14 cellular contexts compared by ENCODE assay signal in the genomic region with DNA sequence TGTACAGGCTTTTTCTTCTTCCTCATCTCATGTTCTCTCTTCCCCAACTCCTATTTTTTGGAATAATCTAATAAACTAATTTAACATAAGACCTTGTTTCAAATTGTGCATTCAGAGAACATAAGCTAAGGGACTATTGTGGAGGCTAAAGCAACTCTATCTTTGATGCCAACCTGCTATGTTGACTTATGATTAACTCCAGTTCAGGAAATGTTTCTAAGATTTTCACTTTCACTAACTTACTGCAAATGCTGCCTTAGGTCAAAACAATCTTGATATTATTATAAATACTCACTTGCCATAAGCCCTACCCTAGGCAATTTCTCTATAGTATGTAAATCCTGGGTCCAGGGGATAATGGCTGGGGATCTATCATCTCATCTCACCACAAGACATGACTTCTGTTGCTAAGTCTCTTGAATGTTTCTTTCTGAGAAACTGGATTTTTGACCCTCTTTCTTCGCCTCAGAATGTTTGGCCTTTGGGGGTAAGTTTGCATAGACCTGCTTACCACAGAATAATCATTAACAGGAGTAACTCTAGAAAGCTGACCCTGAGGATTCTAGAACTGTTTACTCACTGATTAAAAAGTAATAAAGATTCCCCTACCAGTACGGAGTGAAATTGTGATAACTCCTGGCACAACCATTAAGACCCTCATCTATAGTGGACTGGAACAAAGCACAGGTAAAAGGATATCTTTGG.
DNase-seq lines count a peak whose midpoint lies in the region; ATAC-seq and TF ChIP-seq lines count a peak whose summit lies in the region.
"Had no signal": no experiment of that assay in that cellular context is flagged by ENCODE, and none has a peak within 500 bp of the region (broad histone marks: within the 10 kb centered on the region; RNA-seq: fewer than 3 reads in every experiment).

No MANE protein-coding gene starts in this region.

- no peak overlapping the region for H3K4ac ChIP-seq in mesenchymal stem cell (ENCODE audit: low read depth in 1 of 2, low read length in 2 of 2)

- no peak overlapping the region for H2BK15ac ChIP-seq in mesenchymal stem cell (ENCODE audit: low read depth, poor library complexity, severe bottlenecking)

- H3K36me3 ChIP-seq in mesenchymal stem cell (ENCODE audit: control insufficient read depth in 1 of 2, insufficient read depth in 2 of 2, low read depth in 1 of 2, low read length in 2 of 2) (no peaks in the 10 kb centered on the region), HAP-1 (replicated peaks) (no peaks in the 10 kb centered on the region), adrenal gland (replicated peaks in 1 of 2) (no peaks in the 10 kb centered on the region)

- H3K4me3 Mint-ChIP-seq in CD14-positive monocyte: no peak overlapping the region
- H3K4me3 Mint-ChIP-seq in CD4-positive, alpha-beta T cell: no peak overlapping the region
- H3K4me3 Mint-ChIP-seq: T-helper 1 cell treated with Interleukin-12 subunit alpha and Interleukin-12 subunit beta and Interleukin-4 antibody, amounts not matched to agents 30 μg/mL and 1 μg/mL, for 36 hours had no signal

- H3K27me3 Mint-ChIP-seq in CD14-positive monocyte (ENCODE audit: low read depth in 3 of 3): peaks cover 0 to 1% (median 0%) of the 10 kb centered on the region in 3 donors
- no peaks in the 10 kb centered on the region for H3K27me3 Mint-ChIP-seq in CD4-positive, alpha-beta T cell

- peaks cover 0 to 12% (median 8%) of the 10 kb centered on the region in 7 donors for H3K9me3 Mint-ChIP-seq in CD14-positive monocyte
- H3K9me3 Mint-ChIP-seq in CD4-positive, alpha-beta T cell: peaks cover 10% of the 10 kb centered on the region

- ATAC-seq in GM18909 (IDR thresholded peaks at IDR 0.05; ENCODE audit: poor library complexity, unreplicated experiment) (peak; percentile 82), HG02623 (IDR thresholded peaks at IDR 0.05; ENCODE audit: unreplicated experiment) (peak; percentile 48), HG03378 (IDR thresholded peaks at IDR 0.05; ENCODE audit: unreplicated experiment) (peak; percentile 75)
- ATAC-seq in CD4-positive, alpha-beta T cell (ENCODE audit: poor library complexity): no peak

- CTCF ChIA-PET in CD4-positive, alpha-beta T cell (lab: Charles Lee): no interaction called here

- no peak overlapping the region for H3K14ac ChIP-seq in mesenchymal stem cell (ENCODE audit: low read length in 2 of 2)

- DNase-seq in mesenchymal stem cell: no peak
- no peak for DNase-seq in CD14-positive monocyte (ENCODE audit: low spot score)
- DNase-seq in HAP-1 (ENCODE audit: low spot score in 2 of 2): no peak
- no peak for DNase-seq in CD4-positive, alpha-beta T cell
- no peak for DNase-seq in adrenal gland
- DNase-seq: activated CD4-positive, CD25-positive, alpha-beta regulatory T cell; activated gamma-delta T cell treated with Interleukin-2 at 50 U/mL for 16 hours; anterior cingulate cortex; DMS153; NK-92 treated with Interleukin-12 subunit alpha and Interleukin-12 subunit beta, amount 100 ng/mL, for 24 hours had no signal

- TF ChIP-seq POLR2A in adrenal gland (IDR thresholded peaks at IDR 0.05): no peak

- no peak overlapping the region for H2AFZ ChIP-seq in mesenchymal stem cell (ENCODE audit: low read depth, low read length)

- H3K36me3 Mint-ChIP-seq in CD14-positive monocyte: no peaks in the 10 kb centered on the region
- H3K36me3 Mint-ChIP-seq in CD4-positive, alpha-beta T cell (ENCODE audit: low read depth): no peaks in the 10 kb centered on the region

- peak overlapping the region; percentile 28 for H3K4me2 ChIP-seq in mesenchymal stem cell (ENCODE audit: low read length, poor library complexity, severe bottlenecking)

- H2BK120ac ChIP-seq in mesenchymal stem cell (ENCODE audit: low read depth, low read length): no peak overlapping the region

- H3K18ac ChIP-seq in mesenchymal stem cell (ENCODE audit: low read depth in 1 of 2, low read length in 2 of 2): no peak overlapping the region

- H4K8ac ChIP-seq in mesenchymal stem cell (ENCODE audit: low read length): no peak overlapping the region

- H3K9ac ChIP-seq in mesenchymal stem cell (ENCODE audit: low read length): no peak overlapping the region

- H2BK12ac ChIP-seq in mesenchymal stem cell (ENCODE audit: low read length in 2 of 2): no peak overlapping the region

- H3K27me3 ChIP-seq in mesenchymal stem cell (ENCODE audit: control insufficient read depth in 1 of 2, insufficient read depth in 1 of 2, low read length in 2 of 2) (no peaks in the 10 kb centered on the region), HAP-1 (ENCODE audit: low read depth) (no peaks in the 10 kb centered on the region), adrenal gland (no peaks in the 10 kb centered on the region)
- H3K27me3 ChIP-seq in CD4-positive, alpha-beta T cell (ENCODE audit: control insufficient read depth, insufficient read depth, low read length): no peaks in the 10 kb centered on the region

- H4K91ac ChIP-seq in mesenchymal stem cell (ENCODE audit: low read length): no peak overlapping the region

- no CpG with 5 or more reads among the region's 2 CpGs for WGBS in mesenchymal stem cell
- WGBS in adrenal gland, 4 donors: 49 to 62% (median 58%) methylated on average over 2 of the region's 2 CpGs

- intact Hi-C loops in CD14-positive monocyte (cut with micrococcal nuclease): no loop called here
- intact Hi-C loops in CD4-positive, alpha-beta T cell (cut with DNase I, micrococcal nuclease): no loop called here
- intact Hi-C loops in adrenal gland (cut with DNase I): no loop called here

- POLR2A ChIA-PET in CD4-positive, alpha-beta T cell (lab: Charles Lee): no interaction called here

- H3K4me1 ChIP-seq in mesenchymal stem cell (ENCODE audit: control insufficient read depth, insufficient read depth, low read depth, low read length) (no peaks in the 10 kb centered on the region), HAP-1 (no peaks in the 10 kb centered on the region), adrenal gland (replicated peaks in 1 of 2) (no peaks in the 10 kb centered on the region)

- in situ Hi-C loops in HAP-1 (cut with MboI; ENCODE audit: low sequenced_read_pairs): no loop called here

- no peak overlapping the region for H3K27ac Mint-ChIP-seq in CD14-positive monocyte
- H3K27ac Mint-ChIP-seq in CD4-positive, alpha-beta T cell: no peak overlapping the region
- H3K27ac Mint-ChIP-seq: T-helper 1 cell treated with Interleukin-12 subunit alpha and Interleukin-12 subunit beta and Interleukin-4 antibody, amounts not matched to agents 30 μg/mL and 1 μg/mL, for 36 hours had no signal

- H3K79me1 ChIP-seq in mesenchymal stem cell (replicated peaks; ENCODE audit: low read length, poor library complexity, severe bottlenecking): no peaks in the 10 kb centered on the region

- peaks cover 2% of the 10 kb centered on the region for H3K9me3 ChIP-seq in mesenchymal stem cell (ENCODE audit: control insufficient read depth, low read length)
- no peaks in the 10 kb centered on the region for H3K9me3 ChIP-seq in HAP-1
- H3K9me3 ChIP-seq in CD4-positive, alpha-beta T cell (ENCODE audit: control insufficient read depth, low read length): no peaks in the 10 kb centered on the region
- no peaks in the 10 kb centered on the region for H3K9me3 ChIP-seq in adrenal gland (replicated peaks in 1 of 3)

- H3K4me3 ChIP-seq in mesenchymal stem cell (ENCODE audit: insufficient read depth in 1 of 2, low read depth in 1 of 2, low read length in 2 of 2) (no peak overlapping the region), HAP-1 (no peak overlapping the region), adrenal gland (no peak overlapping the region)

- no peak overlapping the region for H3K23ac ChIP-seq in mesenchymal stem cell (ENCODE audit: low read length in 2 of 2)

- no peak for TF ChIP-seq CTCF in CD14-positive monocyte (IDR thresholded peaks at IDR 0.05)
- no peak for TF ChIP-seq CTCF in CD4-positive, alpha-beta T cell (IDR thresholded peaks at IDR 0.05)
- TF ChIP-seq CTCF in adrenal gland (IDR thresholded peaks at IDR 0.05): no peak

- H2BK5ac ChIP-seq in mesenchymal stem cell (ENCODE audit: low read depth, low read length, poor library complexity, severe bottlenecking): no peak overlapping the region

- no peaks in the 10 kb centered on the region for H3K4me1 Mint-ChIP-seq in CD14-positive monocyte
- no peaks in the 10 kb centered on the region for H3K4me1 Mint-ChIP-seq in CD4-positive, alpha-beta T cell (ENCODE audit: low read depth)

- H3K27ac ChIP-seq in mesenchymal stem cell (ENCODE audit: low read length, poor library complexity, severe bottlenecking): peak overlapping the region; percentile 84
- no peak overlapping the region for H3K27ac ChIP-seq in CD4-positive, alpha-beta T cell (ENCODE audit: low read depth, low read length)
- H3K27ac ChIP-seq in adrenal gland: no peak overlapping the region

- H2AK5ac ChIP-seq in mesenchymal stem cell (ENCODE audit: low read length, severe bottlenecking): no peak overlapping the region
